In the genomic region with DNA sequence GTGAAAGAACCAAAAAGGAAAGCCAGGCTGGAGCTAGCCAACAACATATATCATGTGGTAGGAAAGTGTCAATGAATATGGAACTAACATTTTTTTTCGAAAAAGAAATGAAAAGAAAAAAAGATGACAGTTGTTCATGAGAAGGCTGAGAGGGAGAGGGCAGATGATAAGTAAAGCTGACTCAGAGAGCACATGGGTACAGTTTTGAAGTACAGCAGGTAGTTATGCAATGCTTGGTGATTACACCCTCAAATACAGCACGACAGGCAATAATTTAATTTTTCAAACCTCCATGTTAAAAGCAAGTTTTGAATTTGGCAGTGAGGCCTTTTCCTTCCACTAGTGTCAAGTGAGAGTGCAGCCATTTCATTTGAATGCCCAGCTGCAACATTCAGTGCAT, we compare ENCODE assay signal across 22 cellular contexts. TPM values are rescaled to one million over a fixed set of nuclear protein-coding genes. Genes with fewer than 3 reads are reported as not detected.
DNase-seq lines count a peak whose midpoint lies in the region; ATAC-seq and TF ChIP-seq lines count a peak whose summit lies in the region.
"Had no signal": no experiment of that assay in that cellular context is flagged by ENCODE, and none has a peak within 500 bp of the region (broad histone marks: within the 10 kb centered on the region; RNA-seq: fewer than 3 reads in every experiment).

No MANE protein-coding gene starts in this region.

- no peaks in the 10 kb centered on the region for H3K27me3 ChIP-seq in IMR-90 (ENCODE audit: control insufficient read depth, insufficient read depth, low read length)
- H3K27me3 ChIP-seq in fibroblast of lung (ENCODE audit: control insufficient read depth, insufficient read depth, low read length): no peaks in the 10 kb centered on the region
- H3K27me3 ChIP-seq in osteoblast (ENCODE audit: insufficient read depth, low read length): no peaks in the 10 kb centered on the region
- H3K27me3 ChIP-seq in naive thymus-derived CD4-positive, alpha-beta T cell (ENCODE audit: control insufficient read depth in 2 of 2, insufficient read depth in 2 of 2, low read length in 2 of 2): no peaks in the 10 kb centered on the region
- H3K27me3 ChIP-seq: BE2C, spleen, testis had no signal

- H2BK120ac ChIP-seq in IMR-90 (ENCODE audit: low read depth, low read length): no peak overlapping the region

- H3K4me1 ChIP-seq in IMR-90 (ENCODE audit: control insufficient read depth, insufficient read depth, low read length): no peaks in the 10 kb centered on the region
- H3K4me1 ChIP-seq in fibroblast of lung (ENCODE audit: control insufficient read depth, extremely low read depth, insufficient read depth, low read length): no peaks in the 10 kb centered on the region
- peaks cover 5% of the 10 kb centered on the region for H3K4me1 ChIP-seq in osteoblast (ENCODE audit: insufficient read depth, low read length)
- no peaks in the 10 kb centered on the region for H3K4me1 ChIP-seq in naive thymus-derived CD4-positive, alpha-beta T cell (ENCODE audit: control insufficient read depth in 2 of 2, insufficient read depth in 2 of 2, low read length in 2 of 2)
- no peaks in the 10 kb centered on the region for H3K4me1 ChIP-seq in OCI-LY7 (ENCODE audit: insufficient read depth, low read length, poor library complexity, severe bottlenecking)
- H3K4me1 ChIP-seq: BE2C, HAP-1, prostate gland, spleen, testis had no signal

- H3K4me2 ChIP-seq in IMR-90 (ENCODE audit: low read depth, low read length) (no peak overlapping the region), fibroblast of lung (ENCODE audit: extremely low read depth, insufficient read depth, low read length) (peak overlapping the region; percentile 26), osteoblast (ENCODE audit: insufficient read depth, low read length) (peak overlapping the region; percentile 34), OCI-LY7 (ENCODE audit: low read length) (no peak overlapping the region)

- H3K9me3 ChIP-seq in IMR-90 (ENCODE audit: control insufficient read depth, insufficient read depth, low read length): no peaks in the 10 kb centered on the region
- no peaks in the 10 kb centered on the region for H3K9me3 ChIP-seq in fibroblast of lung (ENCODE audit: control insufficient read depth, insufficient read depth, low read depth, low read length)
- H3K9me3 ChIP-seq in osteoblast (ENCODE audit: low read depth, low read length): no peaks in the 10 kb centered on the region
- H3K9me3 ChIP-seq in naive thymus-derived CD4-positive, alpha-beta T cell (ENCODE audit: control insufficient read depth in 2 of 3, low read length in 3 of 3): no peaks in the 10 kb centered on the region
- no peaks in the 10 kb centered on the region for H3K9me3 ChIP-seq in OCI-LY7 (ENCODE audit: low read length)
- H3K9me3 ChIP-seq: BE2C, HAP-1, prostate gland, spleen, testis had no signal

- DNase-seq in IMR-90 (peak; percentile 36), OCI-M1 (lab: John Stamatoyannopoulos, UW) (peak; percentile 60), fibroblast of lung (ENCODE audit: low read depth in 2 of 2) (peak; percentile 21 to 30), osteoblast (ENCODE audit: insufficient read length, low spot score, missing footprints) (no peak), OCI-LY7 (ENCODE audit: low spot score) (no peak), NCI-H2196 treated with DMSO at 0.1 percent for 48 hours (lab: John Stamatoyannopoulos, UW; ENCODE audit: unreplicated experiment) (no peak)
- DNase-seq in naive thymus-derived CD4-positive, alpha-beta T cell: no peak
- DNase-seq: activated naive CD4-positive, alpha-beta T cell treated with Interleukin-2 at 50 U/mL for 16 hours; aorta; BE2C; glutamatergic neuron; KG1; NCI-H1417; NCI-H774; RPMI8226; spleen; SW 1271; testis had no signal

- H4K20me1 ChIP-seq in IMR-90 (ENCODE audit: insufficient read depth, low read length): no peaks in the 10 kb centered on the region
- no peaks in the 10 kb centered on the region for H4K20me1 ChIP-seq in fibroblast of lung (ENCODE audit: control insufficient read depth, extremely low read depth, insufficient read depth, low read length)
- no peaks in the 10 kb centered on the region for H4K20me1 ChIP-seq in osteoblast (ENCODE audit: insufficient read depth, low read length)
- H4K20me1 ChIP-seq in OCI-LY7 (ENCODE audit: insufficient read depth, low read length): no peaks in the 10 kb centered on the region

- H3K9me2 ChIP-seq in OCI-LY7 (ENCODE audit: insufficient read depth, low read length): no peaks in the 10 kb centered on the region; the same call in 1 of the 2 replicates

- H3K4me1 Mint-ChIP-seq in naive thymus-derived CD4-positive, alpha-beta T cell: no peaks in the 10 kb centered on the region

- WGBS in IMR-90 (ENCODE audit: extremely low coverage in 2 of 2, insufficient read length in 1 of 2), 2 experiments: no CpG with 5 or more reads among the region's 2 CpGs

- intact Hi-C loops in IMR-90 (cut with micrococcal nuclease) (no loop called here), OCI-LY7 (cut with micrococcal nuclease; ENCODE audit: unreplicated experiment) (no loop called here)
- intact Hi-C loops in naive thymus-derived CD4-positive, alpha-beta T cell (cut with micrococcal nuclease): no loop called here

- BruUV-seq in IMR-90 (replicated peaks; lab: Mats Ljungman, UMichigan) (no TSS peak), OCI-LY7 (replicated peaks; lab: Mats Ljungman, UMichigan) (no TSS peak)

- no peak overlapping the region for H4K91ac ChIP-seq in IMR-90 (ENCODE audit: insufficient read depth, low read depth, low read length)

- H3K27ac ChIP-seq in IMR-90 (ENCODE audit: insufficient read depth, low read length) (no peak overlapping the region), fibroblast of lung (ENCODE audit: insufficient read depth, low read length) (no peak overlapping the region), osteoblast (ENCODE audit: low read depth, low read length) (no peak overlapping the region), OCI-LY7 (ENCODE audit: low read depth, low read length, poor library complexity, severe bottlenecking) (no peak overlapping the region)
- H3K27ac ChIP-seq in naive thymus-derived CD4-positive, alpha-beta T cell (ENCODE audit: low read depth, low read length): no peak overlapping the region
- H3K27ac ChIP-seq: prostate gland, spleen, testis had no signal

- no peak overlapping the region for H2AK9ac ChIP-seq in IMR-90 (replicated peaks; ENCODE audit: low read depth, low read length, poor library complexity)

- no peaks in the 10 kb centered on the region for H3K36me3 Mint-ChIP-seq in naive thymus-derived CD4-positive, alpha-beta T cell
- H3K36me3 Mint-ChIP-seq: natural killer cell treated with Interleukin-12 subunit alpha and Interleukin-12 subunit beta and Interleukin-15 and Interleukin-18, amount 100 ng/mL, for 72 hours had no signal

- no peak overlapping the region for H3K18ac ChIP-seq in IMR-90 (ENCODE audit: low read depth, low read length)

- H3K14ac ChIP-seq in IMR-90 (replicated peaks; ENCODE audit: low read depth, low read length): no peak overlapping the region

- no peak overlapping the region for H2BK5ac ChIP-seq in IMR-90 (ENCODE audit: low read depth, low read length, poor library complexity, severe bottlenecking)

- H3K27ac Mint-ChIP-seq in naive thymus-derived CD4-positive, alpha-beta T cell: no peak overlapping the region
- H3K27ac Mint-ChIP-seq: natural killer cell treated with Interleukin-12 subunit alpha and Interleukin-12 subunit beta and Interleukin-15 and Interleukin-18, amount 100 ng/mL, for 72 hours had no signal

- H3K9me1 ChIP-seq in IMR-90 (ENCODE audit: insufficient read depth, low read length): no peaks in the 10 kb centered on the region

- H3K4me3 ChIP-seq in IMR-90 (ENCODE audit: insufficient read depth, low read depth, low read length) (no peak overlapping the region), fibroblast of lung (replicated peaks in 1 of 4; ENCODE audit: control extremely low read depth in 1 of 4, insufficient read depth in 1 of 4, low read depth in 3 of 4, low read length in 4 of 4) (no peak overlapping the region), osteoblast (ENCODE audit: insufficient read depth, low read length) (no peak overlapping the region), OCI-LY7 (ENCODE audit: low read depth, low read length, poor library complexity, severe bottlenecking) (no peak overlapping the region)
- H3K4me3 ChIP-seq in naive thymus-derived CD4-positive, alpha-beta T cell (ENCODE audit: low read length): no peak overlapping the region
- H3K4me3 ChIP-seq: HAP-1, prostate gland, spleen, testis had no signal

- peaks cover 0 to 32% (median 0%) of the 10 kb centered on the region in 5 donors for H3K27me3 Mint-ChIP-seq in naive thymus-derived CD4-positive, alpha-beta T cell
- H3K27me3 Mint-ChIP-seq: natural killer cell treated with Interleukin-12 subunit alpha and Interleukin-12 subunit beta and Interleukin-15 and Interleukin-18, amount 100 ng/mL, for 72 hours had no signal

- TF ChIP-seq RAD21 in IMR-90 (IDR thresholded peaks at IDR 0.05; ENCODE audit: low read length): no peak

- TF ChIP-seq CTCF in IMR-90 (conservative IDR thresholded peaks at IDR 0.05; ENCODE audit: low read depth, low read length): no peak
- TF ChIP-seq CTCF in fibroblast of lung (conservative IDR thresholded peaks at IDR 0.05 in 1 of 2, IDR thresholded peaks at IDR 0.05 in 1 of 2; ENCODE audit: low read depth in 1 of 2, low read length in 2 of 2): no peak
- TF ChIP-seq CTCF in osteoblast (IDR thresholded peaks at IDR 0.05; ENCODE audit: extremely low read depth, low read depth, low read length): no peak
- no peak for TF ChIP-seq CTCF in OCI-LY7 (conservative IDR thresholded peaks at IDR 0.05; ENCODE audit: low read length)

- H3K23ac ChIP-seq in IMR-90 (ENCODE audit: low read depth, low read length): no peak overlapping the region

- no peak overlapping the region for H2BK15ac ChIP-seq in IMR-90 (ENCODE audit: low read depth, low read length)

- no peak overlapping the region for H3K4me3 Mint-ChIP-seq in naive thymus-derived CD4-positive, alpha-beta T cell
- H3K4me3 Mint-ChIP-seq: natural killer cell treated with Interleukin-12 subunit alpha and Interleukin-12 subunit beta and Interleukin-15 and Interleukin-18, amount 100 ng/mL, for 72 hours had no signal

- H3K79me1 ChIP-seq in IMR-90 (ENCODE audit: low read depth in 1 of 2, low read length in 2 of 2): no peaks in the 10 kb centered on the region

- CTCF ChIA-PET in IMR-90 (lab: Yijun Ruan, JAX): interaction anchor here (0.6 kb wide), 1 partner anchor 64 kb away, joined by 3 read pairs; no protein-coding TSS in a partner anchor
- CTCF ChIA-PET in naive thymus-derived CD4-positive, alpha-beta T cell (lab: Charles Lee): no interaction called here
- CTCF ChIA-PET in OCI-LY7 (lab: Charles Lee; ENCODE audit: unreplicated experiment): no interaction called here

- in situ Hi-C loops in IMR-90 (cut with MboI; ENCODE audit: low sequenced_read_pairs): no loop called here

- ATAC-seq in IMR-90 (ENCODE audit: low read depth) (no peak), HG02763 (IDR thresholded peaks at IDR 0.05; ENCODE audit: unreplicated experiment) (no peak)
- ATAC-seq in naive thymus-derived CD4-positive, alpha-beta T cell: no peak
- ATAC-seq: natural killer cell treated with Interleukin-12 subunit alpha and Interleukin-12 subunit beta and Interleukin-15 and Interleukin-18, amount 100 ng/mL, for 72 hours had no signal

- no peak for TF ChIP-seq POLR2A in IMR-90 (IDR thresholded peaks at IDR 0.05; ENCODE audit: low read depth, low read length)

- H3K9ac ChIP-seq in IMR-90 (ENCODE audit: low read depth, low read length) (no peak overlapping the region), fibroblast of lung (ENCODE audit: insufficient read depth, low read length) (no peak overlapping the region)

- H2AK5ac ChIP-seq in IMR-90 (ENCODE audit: low read depth, low read length): no peak overlapping the region

- no peak overlapping the region for H4K8ac ChIP-seq in IMR-90 (ENCODE audit: low read depth in 2 of 2, low read length in 2 of 2)

- dilution Hi-C loops in IMR-90 (cut with HindIII; ENCODE audit: low sequenced_read_pairs, unreplicated experiment): no loop called here

- no peak overlapping the region for H3K56ac ChIP-seq in IMR-90 (ENCODE audit: extremely low read depth, insufficient read depth, low read length)

- H3K36me3 ChIP-seq in IMR-90 (ENCODE audit: control insufficient read depth, insufficient read depth, low read length) (no peaks in the 10 kb centered on the region), fibroblast of lung (ENCODE audit: control insufficient read depth, insufficient read depth, low read length) (no peaks in the 10 kb centered on the region), osteoblast (ENCODE audit: insufficient read depth, low read length) (no peaks in the 10 kb centered on the region), OCI-LY7 (ENCODE audit: insufficient read depth, low read length) (no peaks in the 10 kb centered on the region)
- H3K36me3 ChIP-seq in naive thymus-derived CD4-positive, alpha-beta T cell (ENCODE audit: control insufficient read depth in 2 of 3, insufficient read depth in 3 of 3, low read length in 3 of 3): no peaks in the 10 kb centered on the region
- H3K36me3 ChIP-seq: BE2C, HAP-1, prostate gland, spleen had no signal

- peaks cover 0 to 5% (median 0%) of the 10 kb centered on the region in 11 donors for H3K9me3 Mint-ChIP-seq in naive thymus-derived CD4-positive, alpha-beta T cell

- H4K5ac ChIP-seq in IMR-90 (ENCODE audit: low read depth, low read length): no peak overlapping the region

- H2AFZ ChIP-seq in IMR-90 (replicated peaks; ENCODE audit: low read length, poor library complexity) (no peak overlapping the region), fibroblast of lung (ENCODE audit: low read length) (no peak overlapping the region), osteoblast (ENCODE audit: low read length) (no peak overlapping the region), OCI-LY7 (ENCODE audit: low read length) (no peak overlapping the region)

- H3K79me2 ChIP-seq in fibroblast of lung (ENCODE audit: control insufficient read depth, insufficient read depth, low read length): no peaks in the 10 kb centered on the region
- H3K79me2 ChIP-seq in osteoblast (ENCODE audit: insufficient read depth, low read length): no peaks in the 10 kb centered on the region
- no peaks in the 10 kb centered on the region for H3K79me2 ChIP-seq in OCI-LY7 (ENCODE audit: insufficient read depth, low read depth, low read length)

- POLR2A ChIA-PET in IMR-90 (lab: Charles Lee; ENCODE audit: unreplicated experiment): no interaction called here
- POLR2A ChIA-PET in naive thymus-derived CD4-positive, alpha-beta T cell (lab: Charles Lee): no interaction called here
- POLR2A ChIA-PET in OCI-LY7 (lab: Charles Lee): interaction anchor here (0.7 kb wide), 1 partner anchor 12 kb away, joined by 4 read pairs; no protein-coding TSS in a partner anchor

- no peak overlapping the region; the same call in 1 of the 2 replicates for H3K4ac ChIP-seq in IMR-90 (ENCODE audit: low read depth, low read length)

- peak overlapping the region; percentile 5; the same call in 1 of the 2 replicates for H2BK20ac ChIP-seq in IMR-90 (ENCODE audit: low read depth, low read length)

RNA-seq across cellular contexts. Expression of a gene that starts 21.3 kb away (rescaled TPM):
- 24.7 and 35.6 TPM in 2 replicates for total RNA-seq in IMR-90 (2012; rRNA removed)
- polyA plus RNA-seq in IMR-90 (2012; rRNA removed): 5.6 and 8.3 TPM in 2 replicates
- polyA plus RNA-seq in IMR-90 (2012; cell fraction: cytosol; rRNA removed): 1.1 and 1.5 TPM in 2 replicates
- 1.2 and 14.0 TPM in 2 replicates for polyA plus RNA-seq in IMR-90 (2012; cell fraction: nucleus; rRNA removed; ENCODE audit: low replicate concordance)
- 46.0 and 74.8 TPM in 2 replicates for total RNA-seq in fibroblast of lung
- polyA plus RNA-seq in fibroblast of lung: 9.6 and 16.0 TPM in 2 replicates
- 5.9 and 9.5 TPM in 2 replicates for polyA plus RNA-seq in fibroblast of lung (2012)
- 20.1 and 22.5 TPM in 2 replicates for polyA minus RNA-seq in fibroblast of lung (ENCODE audit: low replicate concordance)
- total RNA-seq in osteoblast: 46.3 and 55.7 TPM in 2 replicates
- 1 to 10 TPM in 2 of 5 experiments, under 1 TPM in 3; 0.21 to 2.8 (median 0.54) TPM for total RNA-seq in naive thymus-derived CD4-positive, alpha-beta T cell
- not detected for polyA plus RNA-seq in naive thymus-derived CD4-positive, alpha-beta T cell
- total RNA-seq in OCI-LY7 (2014; rRNA removed; shearing (Covaris generic)): 5.2 and 5.7 TPM in 2 replicates
- 16.7 and 18.1 TPM in 2 replicates for total RNA-seq in OCI-LY7 (2022)

Comparison
In these comparisons a context has a peak if more than half of its experiments do, and no peak if none do; other contexts are left out.
1. DNase-seq: peak in IMR-90 (single experiment), OCI-M1 (single experiment) and fibroblast of lung (2 of 2); none in osteoblast (single experiment), naive thymus-derived CD4-positive, alpha-beta T cell (0 of 9), OCI-LY7 (single experiment) and NCI-H2196 treated with DMSO at 0.1 percent for 48 hours (single experiment).
2. H3K4me2 ChIP-seq: peak in fibroblast of lung (single experiment) and osteoblast (single experiment); none in IMR-90 (single experiment) and OCI-LY7 (single experiment).